ENCODE assay signal across 1 cellular context in the genomic region with DNA sequence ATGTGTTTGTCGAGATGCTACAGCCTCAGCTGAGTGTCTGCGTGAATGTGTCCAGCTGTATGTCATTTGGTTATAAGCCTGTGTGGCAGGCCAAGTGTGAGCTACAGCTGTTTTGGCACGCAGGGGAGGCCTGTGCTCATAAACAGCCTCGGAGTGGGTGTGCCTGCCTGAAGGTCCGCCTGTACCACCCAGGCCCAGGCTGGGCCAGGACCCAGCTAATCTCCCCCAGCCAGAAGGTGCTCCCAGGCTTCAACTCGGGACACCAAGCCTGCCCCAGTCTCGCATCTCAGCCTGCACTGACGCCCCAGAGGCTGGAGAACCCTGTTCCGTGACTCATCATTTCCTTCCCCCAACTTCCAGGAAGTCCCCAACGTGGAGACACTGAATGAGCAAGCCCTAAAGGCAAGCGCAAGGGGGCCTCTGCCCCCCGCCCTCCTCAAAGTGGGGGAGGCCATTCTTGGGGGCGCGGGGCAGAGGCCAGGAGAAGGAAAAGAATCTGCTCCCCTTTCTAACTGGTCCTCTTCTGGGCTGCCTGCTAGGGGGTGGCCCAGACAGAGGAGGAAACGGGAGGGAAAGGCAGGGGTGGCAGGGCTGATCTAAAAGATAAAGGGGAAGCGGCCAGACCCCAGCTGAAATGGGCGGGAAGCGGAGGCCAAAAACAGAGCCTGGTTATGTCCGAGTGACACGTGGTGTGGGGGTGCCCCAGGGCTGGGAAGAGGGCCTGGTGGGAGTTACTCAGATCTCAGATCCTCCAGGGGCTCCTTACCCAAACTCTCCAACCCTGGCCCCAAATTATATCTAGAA.
TF ChIP-seq lines count a peak whose summit lies in the region.

No MANE protein-coding gene starts in this region.

TF ChIP-seq in HepG2, 621 proteins besides CTCF, POLR2A, EP300 and RAD21 (continues in another document):
- TF ChIP-seq, protein P1, sequence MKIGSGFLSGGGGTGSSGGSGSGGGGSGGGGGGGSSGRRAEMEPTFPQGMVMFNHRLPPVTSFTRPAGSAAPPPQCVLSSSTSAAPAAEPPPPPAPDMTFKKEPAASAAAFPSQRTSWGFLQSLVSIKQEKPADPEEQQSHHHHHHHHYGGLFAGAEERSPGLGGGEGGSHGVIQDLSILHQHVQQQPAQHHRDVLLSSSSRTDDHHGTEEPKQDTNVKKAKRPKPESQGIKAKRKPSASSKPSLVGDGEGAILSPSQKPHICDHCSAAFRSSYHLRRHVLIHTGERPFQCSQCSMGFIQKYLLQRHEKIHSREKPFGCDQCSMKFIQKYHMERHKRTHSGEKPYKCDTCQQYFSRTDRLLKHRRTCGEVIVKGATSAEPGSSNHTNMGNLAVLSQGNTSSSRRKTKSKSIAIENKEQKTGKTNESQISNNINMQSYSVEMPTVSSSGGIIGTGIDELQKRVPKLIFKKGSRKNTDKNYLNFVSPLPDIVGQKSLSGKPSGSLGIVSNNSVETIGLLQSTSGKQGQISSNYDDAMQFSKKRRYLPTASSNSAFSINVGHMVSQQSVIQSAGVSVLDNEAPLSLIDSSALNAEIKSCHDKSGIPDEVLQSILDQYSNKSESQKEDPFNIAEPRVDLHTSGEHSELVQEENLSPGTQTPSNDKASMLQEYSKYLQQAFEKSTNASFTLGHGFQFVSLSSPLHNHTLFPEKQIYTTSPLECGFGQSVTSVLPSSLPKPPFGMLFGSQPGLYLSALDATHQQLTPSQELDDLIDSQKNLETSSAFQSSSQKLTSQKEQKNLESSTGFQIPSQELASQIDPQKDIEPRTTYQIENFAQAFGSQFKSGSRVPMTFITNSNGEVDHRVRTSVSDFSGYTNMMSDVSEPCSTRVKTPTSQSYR (CRISPR knock-in tag; IDR thresholded peaks at IDR 0.05; ENCODE audit: borderline replicate concordance): peak; percentile 62
- TF ChIP-seq ETV6 (CRISPR knock-in tag; conservative IDR thresholded peaks at IDR 0.05) (peak; percentile 96), ZFP36L1 (CRISPR knock-in tag; IDR thresholded peaks at IDR 0.05) (no peak), ARNTL (CRISPR knock-in tag; IDR thresholded peaks at IDR 0.05) (no peak), GTF3A (CRISPR knock-in tag; conservative IDR thresholded peaks at IDR 0.05) (no peak), KLF15 (CRISPR knock-in tag; IDR thresholded peaks at IDR 0.05; ENCODE audit: borderline replicate concordance) (0 out of 2 replicates have a peak, but pooled peaks have one; percentile 8), POLR2G (IDR thresholded peaks at IDR 0.05; ENCODE audit: low read depth, low read length) (peak; percentile 35; the same call in 1 of the 2 replicates), TCF12 (IDR thresholded peaks at IDR 0.05) (no peak), TCF12 (CRISPR knock-in tag; IDR thresholded peaks at IDR 0.05) (0 out of 2 replicates have a peak, but pooled peaks have one; percentile 3), MYC (CRISPR knock-in tag; IDR thresholded peaks at IDR 0.05; ENCODE audit: borderline replicate concordance) (peak; percentile 37; the same call in 1 of the 2 replicates), ZGPAT (CRISPR knock-in tag; IDR thresholded peaks at IDR 0.05) (no peak), ZNF121 (CRISPR knock-in tag; IDR thresholded peaks at IDR 0.05) (no peak), ZSCAN21 (CRISPR knock-in tag; IDR thresholded peaks at IDR 0.05; ENCODE audit: borderline replicate concordance) (no peak), TRIM24 (CRISPR knock-in tag; IDR thresholded peaks at IDR 0.05) (no peak), NFE2L1 (CRISPR knock-in tag; IDR thresholded peaks at IDR 0.05; ENCODE audit: borderline replicate concordance) (peak; percentile 72; the same call in 1 of the 2 replicates), ZNF44 (CRISPR knock-in tag; IDR thresholded peaks at IDR 0.05) (no peak), LCORL (IDR thresholded peaks at IDR 0.05) (no peak), LCORL (CRISPR knock-in tag; IDR thresholded peaks at IDR 0.05) (0 out of 2 replicates have a peak, but pooled peaks have one; percentile 10), KDM2A (CRISPR knock-in tag; IDR thresholded peaks at IDR 0.05; ENCODE audit: borderline replicate concordance, low read depth) (no peak), ZNF253 (CRISPR knock-in tag; IDR thresholded peaks at IDR 0.05; ENCODE audit: borderline replicate concordance) (no peak), ZNF766 (CRISPR knock-in tag; IDR thresholded peaks at IDR 0.05; ENCODE audit: borderline replicate concordance) (no peak), MAFF (IDR thresholded peaks at IDR 0.05; ENCODE audit: low read depth, low read length) (0 out of 2 replicates have a peak, but pooled peaks have one; percentile 22), DMAP1 (CRISPR knock-in tag; IDR thresholded peaks at IDR 0.05) (0 out of 2 replicates have a peak, but pooled peaks have one; percentile 35), GTF2F1 (IDR thresholded peaks at IDR 0.05; ENCODE audit: low read length) (no peak), ELF3 (CRISPR knock-in tag; IDR thresholded peaks at IDR 0.05) (peak; percentile 76; the same call in 1 of the 2 replicates), KLF11 (CRISPR knock-in tag; IDR thresholded peaks at IDR 0.05) (0 out of 2 replicates have a peak, but pooled peaks have one; percentile 2), GLI4 (CRISPR knock-in tag; IDR thresholded peaks at IDR 0.05; ENCODE audit: borderline replicate concordance) (no peak), ZSCAN22 (CRISPR knock-in tag; IDR thresholded peaks at IDR 0.05) (no peak; the same call in 1 of the 2 replicates)
- TF ChIP-seq, protein P2, sequence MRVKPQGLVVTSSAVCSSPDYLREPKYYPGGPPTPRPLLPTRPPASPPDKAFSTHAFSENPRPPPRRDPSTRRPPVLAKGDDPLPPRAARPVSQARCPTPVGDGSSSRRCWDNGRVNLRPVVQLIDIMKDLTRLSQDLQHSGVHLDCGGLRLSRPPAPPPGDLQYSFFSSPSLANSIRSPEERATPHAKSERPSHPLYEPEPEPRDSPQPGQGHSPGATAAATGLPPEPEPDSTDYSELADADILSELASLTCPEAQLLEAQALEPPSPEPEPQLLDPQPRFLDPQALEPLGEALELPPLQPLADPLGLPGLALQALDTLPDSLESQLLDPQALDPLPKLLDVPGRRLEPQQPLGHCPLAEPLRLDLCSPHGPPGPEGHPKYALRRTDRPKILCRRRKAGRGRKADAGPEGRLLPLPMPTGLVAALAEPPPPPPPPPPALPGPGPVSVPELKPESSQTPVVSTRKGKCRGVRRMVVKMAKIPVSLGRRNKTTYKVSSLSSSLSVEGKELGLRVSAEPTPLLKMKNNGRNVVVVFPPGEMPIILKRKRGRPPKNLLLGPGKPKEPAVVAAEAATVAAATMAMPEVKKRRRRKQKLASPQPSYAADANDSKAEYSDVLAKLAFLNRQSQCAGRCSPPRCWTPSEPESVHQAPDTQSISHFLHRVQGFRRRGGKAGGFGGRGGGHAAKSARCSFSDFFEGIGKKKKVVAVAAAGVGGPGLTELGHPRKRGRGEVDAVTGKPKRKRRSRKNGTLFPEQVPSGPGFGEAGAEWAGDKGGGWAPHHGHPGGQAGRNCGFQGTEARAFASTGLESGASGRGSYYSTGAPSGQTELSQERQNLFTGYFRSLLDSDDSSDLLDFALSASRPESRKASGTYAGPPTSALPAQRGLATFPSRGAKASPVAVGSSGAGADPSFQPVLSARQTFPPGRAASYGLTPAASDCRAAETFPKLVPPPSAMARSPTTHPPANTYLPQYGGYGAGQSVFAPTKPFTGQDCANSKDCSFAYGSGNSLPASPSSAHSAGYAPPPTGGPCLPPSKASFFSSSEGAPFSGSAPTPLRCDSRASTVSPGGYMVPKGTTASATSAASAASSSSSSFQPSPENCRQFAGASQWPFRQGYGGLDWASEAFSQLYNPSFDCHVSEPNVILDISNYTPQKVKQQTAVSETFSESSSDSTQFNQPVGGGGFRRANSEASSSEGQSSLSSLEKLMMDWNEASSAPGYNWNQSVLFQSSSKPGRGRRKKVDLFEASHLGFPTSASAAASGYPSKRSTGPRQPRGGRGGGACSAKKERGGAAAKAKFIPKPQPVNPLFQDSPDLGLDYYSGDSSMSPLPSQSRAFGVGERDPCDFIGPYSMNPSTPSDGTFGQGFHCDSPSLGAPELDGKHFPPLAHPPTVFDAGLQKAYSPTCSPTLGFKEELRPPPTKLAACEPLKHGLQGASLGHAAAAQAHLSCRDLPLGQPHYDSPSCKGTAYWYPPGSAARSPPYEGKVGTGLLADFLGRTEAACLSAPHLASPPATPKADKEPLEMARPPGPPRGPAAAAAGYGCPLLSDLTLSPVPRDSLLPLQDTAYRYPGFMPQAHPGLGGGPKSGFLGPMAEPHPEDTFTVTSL (CRISPR knock-in tag; IDR thresholded peaks at IDR 0.05; ENCODE audit: borderline replicate concordance): no peak
- TF ChIP-seq, protein P3, sequence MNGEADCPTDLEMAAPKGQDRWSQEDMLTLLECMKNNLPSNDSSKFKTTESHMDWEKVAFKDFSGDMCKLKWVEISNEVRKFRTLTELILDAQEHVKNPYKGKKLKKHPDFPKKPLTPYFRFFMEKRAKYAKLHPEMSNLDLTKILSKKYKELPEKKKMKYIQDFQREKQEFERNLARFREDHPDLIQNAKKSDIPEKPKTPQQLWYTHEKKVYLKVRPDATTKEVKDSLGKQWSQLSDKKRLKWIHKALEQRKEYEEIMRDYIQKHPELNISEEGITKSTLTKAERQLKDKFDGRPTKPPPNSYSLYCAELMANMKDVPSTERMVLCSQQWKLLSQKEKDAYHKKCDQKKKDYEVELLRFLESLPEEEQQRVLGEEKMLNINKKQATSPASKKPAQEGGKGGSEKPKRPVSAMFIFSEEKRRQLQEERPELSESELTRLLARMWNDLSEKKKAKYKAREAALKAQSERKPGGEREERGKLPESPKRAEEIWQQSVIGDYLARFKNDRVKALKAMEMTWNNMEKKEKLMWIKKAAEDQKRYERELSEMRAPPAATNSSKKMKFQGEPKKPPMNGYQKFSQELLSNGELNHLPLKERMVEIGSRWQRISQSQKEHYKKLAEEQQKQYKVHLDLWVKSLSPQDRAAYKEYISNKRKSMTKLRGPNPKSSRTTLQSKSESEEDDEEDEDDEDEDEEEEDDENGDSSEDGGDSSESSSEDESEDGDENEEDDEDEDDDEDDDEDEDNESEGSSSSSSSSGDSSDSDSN (CRISPR knock-in tag; IDR thresholded peaks at IDR 0.05): 0 out of 2 replicates have a peak, but pooled peaks have one; percentile 24
- TF ChIP-seq, protein P4, sequence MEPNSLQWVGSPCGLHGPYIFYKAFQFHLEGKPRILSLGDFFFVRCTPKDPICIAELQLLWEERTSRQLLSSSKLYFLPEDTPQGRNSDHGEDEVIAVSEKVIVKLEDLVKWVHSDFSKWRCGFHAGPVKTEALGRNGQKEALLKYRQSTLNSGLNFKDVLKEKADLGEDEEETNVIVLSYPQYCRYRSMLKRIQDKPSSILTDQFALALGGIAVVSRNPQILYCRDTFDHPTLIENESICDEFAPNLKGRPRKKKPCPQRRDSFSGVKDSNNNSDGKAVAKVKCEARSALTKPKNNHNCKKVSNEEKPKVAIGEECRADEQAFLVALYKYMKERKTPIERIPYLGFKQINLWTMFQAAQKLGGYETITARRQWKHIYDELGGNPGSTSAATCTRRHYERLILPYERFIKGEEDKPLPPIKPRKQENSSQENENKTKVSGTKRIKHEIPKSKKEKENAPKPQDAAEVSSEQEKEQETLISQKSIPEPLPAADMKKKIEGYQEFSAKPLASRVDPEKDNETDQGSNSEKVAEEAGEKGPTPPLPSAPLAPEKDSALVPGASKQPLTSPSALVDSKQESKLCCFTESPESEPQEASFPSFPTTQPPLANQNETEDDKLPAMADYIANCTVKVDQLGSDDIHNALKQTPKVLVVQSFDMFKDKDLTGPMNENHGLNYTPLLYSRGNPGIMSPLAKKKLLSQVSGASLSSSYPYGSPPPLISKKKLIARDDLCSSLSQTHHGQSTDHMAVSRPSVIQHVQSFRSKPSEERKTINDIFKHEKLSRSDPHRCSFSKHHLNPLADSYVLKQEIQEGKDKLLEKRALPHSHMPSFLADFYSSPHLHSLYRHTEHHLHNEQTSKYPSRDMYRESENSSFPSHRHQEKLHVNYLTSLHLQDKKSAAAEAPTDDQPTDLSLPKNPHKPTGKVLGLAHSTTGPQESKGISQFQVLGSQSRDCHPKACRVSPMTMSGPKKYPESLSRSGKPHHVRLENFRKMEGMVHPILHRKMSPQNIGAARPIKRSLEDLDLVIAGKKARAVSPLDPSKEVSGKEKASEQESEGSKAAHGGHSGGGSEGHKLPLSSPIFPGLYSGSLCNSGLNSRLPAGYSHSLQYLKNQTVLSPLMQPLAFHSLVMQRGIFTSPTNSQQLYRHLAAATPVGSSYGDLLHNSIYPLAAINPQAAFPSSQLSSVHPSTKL (CRISPR knock-in tag; IDR thresholded peaks at IDR 0.05): no peak
- TF ChIP-seq, protein P5, sequence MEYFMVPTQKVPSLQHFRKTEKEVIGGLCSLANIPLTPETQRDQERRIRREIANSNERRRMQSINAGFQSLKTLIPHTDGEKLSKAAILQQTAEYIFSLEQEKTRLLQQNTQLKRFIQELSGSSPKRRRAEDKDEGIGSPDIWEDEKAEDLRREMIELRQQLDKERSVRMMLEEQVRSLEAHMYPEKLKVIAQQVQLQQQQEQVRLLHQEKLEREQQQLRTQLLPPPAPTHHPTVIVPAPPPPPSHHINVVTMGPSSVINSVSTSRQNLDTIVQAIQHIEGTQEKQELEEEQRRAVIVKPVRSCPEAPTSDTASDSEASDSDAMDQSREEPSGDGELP (IDR thresholded peaks at IDR 0.05; ENCODE audit: borderline replicate concordance, low read depth): peak; percentile 94
- TF ChIP-seq, protein P6, sequence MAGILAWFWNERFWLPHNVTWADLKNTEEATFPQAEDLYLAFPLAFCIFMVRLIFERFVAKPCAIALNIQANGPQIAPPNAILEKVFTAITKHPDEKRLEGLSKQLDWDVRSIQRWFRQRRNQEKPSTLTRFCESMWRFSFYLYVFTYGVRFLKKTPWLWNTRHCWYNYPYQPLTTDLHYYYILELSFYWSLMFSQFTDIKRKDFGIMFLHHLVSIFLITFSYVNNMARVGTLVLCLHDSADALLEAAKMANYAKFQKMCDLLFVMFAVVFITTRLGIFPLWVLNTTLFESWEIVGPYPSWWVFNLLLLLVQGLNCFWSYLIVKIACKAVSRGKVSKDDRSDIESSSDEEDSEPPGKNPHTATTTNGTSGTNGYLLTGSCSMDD (CRISPR knock-in tag; IDR thresholded peaks at IDR 0.05): no peak
- TF ChIP-seq, protein P7, sequence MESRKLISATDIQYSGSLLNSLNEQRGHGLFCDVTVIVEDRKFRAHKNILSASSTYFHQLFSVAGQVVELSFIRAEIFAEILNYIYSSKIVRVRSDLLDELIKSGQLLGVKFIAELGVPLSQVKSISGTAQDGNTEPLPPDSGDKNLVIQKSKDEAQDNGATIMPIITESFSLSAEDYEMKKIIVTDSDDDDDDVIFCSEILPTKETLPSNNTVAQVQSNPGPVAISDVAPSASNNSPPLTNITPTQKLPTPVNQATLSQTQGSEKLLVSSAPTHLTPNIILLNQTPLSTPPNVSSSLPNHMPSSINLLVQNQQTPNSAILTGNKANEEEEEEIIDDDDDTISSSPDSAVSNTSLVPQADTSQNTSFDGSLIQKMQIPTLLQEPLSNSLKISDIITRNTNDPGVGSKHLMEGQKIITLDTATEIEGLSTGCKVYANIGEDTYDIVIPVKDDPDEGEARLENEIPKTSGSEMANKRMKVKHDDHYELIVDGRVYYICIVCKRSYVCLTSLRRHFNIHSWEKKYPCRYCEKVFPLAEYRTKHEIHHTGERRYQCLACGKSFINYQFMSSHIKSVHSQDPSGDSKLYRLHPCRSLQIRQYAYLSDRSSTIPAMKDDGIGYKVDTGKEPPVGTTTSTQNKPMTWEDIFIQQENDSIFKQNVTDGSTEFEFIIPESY (CRISPR knock-in tag; IDR thresholded peaks at IDR 0.05): no peak
